Comparison of ENCODE assay signal across 1 cellular context in genomic region chr16:30901201-30902069, GRCh38.
TF ChIP-seq lines count a peak whose summit lies in the region.

No MANE protein-coding gene starts in this region.

TF ChIP-seq in endothelial cell of umbilical vein, 7 proteins besides CTCF, POLR2A, EP300 and RAD21:
- TF ChIP-seq FOS (IDR thresholded peaks at IDR 0.05; ENCODE audit: borderline replicate concordance, insufficient read depth, low read length): no peak
- TF ChIP-seq MAX (IDR thresholded peaks at IDR 0.05; ENCODE audit: insufficient read depth, insufficient read length): no peak
- no peak for TF ChIP-seq POLR2AphosphoS5 (IDR thresholded peaks at IDR 0.05; ENCODE audit: insufficient read depth, low read depth, low read length)
- no peak for TF ChIP-seq JUN (IDR thresholded peaks at IDR 0.05; ENCODE audit: borderline replicate concordance, insufficient read depth, insufficient read length, low read depth)
- no peak for TF ChIP-seq GATA2 (IDR thresholded peaks at IDR 0.05; ENCODE audit: insufficient read depth, insufficient read length, low read depth, low read length)
- no peak for TF ChIP-seq EZH2 (IDR thresholded peaks at IDR 0.05; ENCODE audit: borderline replicate concordance, low read depth, low read length, severe bottlenecking)
- TF ChIP-seq MYC (IDR thresholded peaks at IDR 0.05; ENCODE audit: low read depth, low read length): no peak
TF ChIP-seq in endothelial cell of umbilical vein: peak in this region for 0.
